1 cellular context compared by ENCODE assay signal in genomic region chr9:76642701-76643209, GRCh38.
TF ChIP-seq lines count a peak whose summit lies in the region.

No MANE protein-coding gene starts in this region.

TF ChIP-seq in GM12878, 131 proteins besides CTCF, POLR2A, EP300 and RAD21 (continued from another document):
- TF ChIP-seq USF2 (IDR thresholded peaks at IDR 0.05; ENCODE audit: borderline replicate concordance, low read depth, low read length) (no peak), STAT3 (IDR thresholded peaks at IDR 0.05; ENCODE audit: low read depth, low read length) (no peak)
